In genomic region chr5:128252196-128252595, GRCh38 we compare ENCODE assay signal across 22 cellular contexts.
"Had no signal": no experiment of that assay in that cellular context is flagged by ENCODE, and none has a peak within 500 bp of the region (broad histone marks: within the 10 kb centered on the region; RNA-seq: fewer than 3 reads in every experiment).

No MANE protein-coding gene starts in this region.

- H3K27ac ChIP-seq: dorsolateral prefrontal cortex, neutrophil, psoas muscle, skin epidermis, suprapubic skin, thyroid gland, upper lobe of left lung had no signal

- H3K4me1 ChIP-seq: thyroid gland, upper lobe of left lung, uterus had no signal

- ATAC-seq: esophagus mucosa; left lobe of liver; mucosa of descending colon; naive thymus-derived CD8-positive, alpha-beta T cell; psoas muscle; sciatic nerve; stimulated activated naive CD8-positive, alpha-beta T cell treated with anti-CD3 and anti-CD28 coated beads, Interleukin-15, Interleukin-2, amounts not matched to agents 100 U/mL and 50 U/mL, for 24 hours had no signal

- H3K4me3 ChIP-seq: dorsolateral prefrontal cortex, mucosa of descending colon, psoas muscle, skin epidermis, suprapubic skin, thyroid gland, upper lobe of left lung, uterus had no signal

- H3K27me3 ChIP-seq: neutrophil, suprapubic skin, thyroid gland, upper lobe of left lung, uterus had no signal

- H3K9me3 ChIP-seq: mucosa of descending colon, neutrophil, psoas muscle, suprapubic skin, thyroid gland, upper lobe of left lung, uterus had no signal

- H3K36me3 ChIP-seq: neutrophil, suprapubic skin, thyroid gland, upper lobe of left lung, uterus had no signal

- DNase-seq: cortex of kidney; dorsolateral prefrontal cortex; effector CD8-positive, alpha-beta T cell; foreskin melanocyte; head of caudate nucleus; hippocampal formation; islet precursor cell; mucosa of descending colon; naive thymus-derived CD8-positive, alpha-beta T cell; psoas muscle; retina; stimulated activated CD4-positive, alpha-beta T cell treated with anti-CD3 and anti-CD28 coated beads, Interleukin-12 subunit alpha, Interleukin-12 subunit beta, amount 100 ng/mL, for 4 hours; stimulated activated naive CD8-positive, alpha-beta T cell treated with anti-CD3 and anti-CD28 coated beads, Interleukin-15, Interleukin-2, amounts not matched to agents 100 U/mL and 50 U/mL, for 24 hours; thyroid gland; upper lobe of left lung; uterus had no signal
